Comparison of ENCODE assay signal across 8 cellular contexts in the genomic region with DNA sequence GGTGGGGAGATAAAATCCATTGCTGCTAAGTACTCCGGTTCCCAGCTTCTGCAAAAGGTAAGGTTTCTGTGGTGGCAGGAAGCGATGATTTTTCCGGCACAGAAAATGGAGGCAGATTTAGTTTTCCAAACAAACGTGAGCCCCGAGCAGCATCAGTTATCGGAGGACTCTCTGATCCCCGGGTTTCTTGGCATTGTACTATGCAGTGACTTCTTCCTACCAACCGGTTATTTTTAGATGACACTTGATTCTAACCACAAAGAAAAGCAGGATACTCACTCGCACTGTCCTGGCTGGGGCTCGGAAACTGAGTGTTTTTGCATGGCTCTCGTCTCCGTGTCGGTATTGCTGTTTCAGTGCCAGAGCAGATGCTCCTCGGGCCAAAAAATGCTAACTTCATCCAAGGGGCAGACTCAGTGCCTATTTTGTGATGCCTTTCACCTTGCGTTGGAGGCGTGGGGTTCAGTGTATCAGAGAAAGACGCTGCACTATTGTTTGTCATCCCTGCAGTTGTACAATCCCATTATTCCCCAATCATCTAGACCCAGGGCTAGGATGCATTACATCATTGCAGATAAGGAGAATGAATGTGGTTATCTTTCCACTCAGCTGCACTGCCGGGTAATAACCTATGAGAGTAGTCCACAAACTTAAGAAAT. TPM values are rescaled to one million over a fixed set of nuclear protein-coding genes. Genes with fewer than 3 reads are reported as not detected.
A peak's percentile ranks its signal among the peaks of the same experiment; 100 is the strongest.
DNase-seq lines count a peak whose midpoint lies in the region; ATAC-seq, FAIRE-seq and TF ChIP-seq lines count a peak whose summit lies in the region.

No MANE protein-coding gene starts in this region.

- no peaks in the 10 kb centered on the region for H3K9me3 Mint-ChIP-seq in activated T-cell treated with anti-CD3 and anti-CD28 coated beads, Interleukin-2, amount 50 U/mL, for 24 hours

- H3K9ac ChIP-seq in K562 (ENCODE audit: insufficient read depth in 1 of 2, low read depth in 2 of 2, low read length in 2 of 2): no peak overlapping the region
- H3K9ac ChIP-seq in kidney (ENCODE audit: low read length in 2 of 2): peak overlapping the region in 1 of 2 donors; percentile 69

- no peak overlapping the region for H3K4me3 Mint-ChIP-seq in activated T-cell treated with anti-CD3 and anti-CD28 coated beads, Interleukin-2, amount 50 U/mL, for 24 hours

- in situ Hi-C loops in K562 (cut with MboI): no loop called here

- no peak overlapping the region for H3K4me3 ChIP-seq in K562
- peak overlapping the region; percentile 54 to 59 for H3K4me3 ChIP-seq in kidney (ENCODE audit: low read length in 2 of 2)
- H3K4me3 ChIP-seq in suprapubic skin: peak overlapping the region; percentile 54

- ATAC-seq in K562 (no peak), GM21576 (IDR thresholded peaks at IDR 0.05; ENCODE audit: unreplicated experiment) (no peak)

- TF ChIP-seq EP300 in K562 (IDR thresholded peaks at IDR 0.05; ENCODE audit: low read length) (no peak), suprapubic skin (IDR thresholded peaks at IDR 0.05) (no peak)

- DNase-seq in NCI-H2227 (lab: John Stamatoyannopoulos, UW; ENCODE audit: unreplicated experiment) (peak; percentile 22), NCI-H2227 treated with DMSO at 0.1 percent for 48 hours (lab: John Stamatoyannopoulos, UW) (no peak), K562 (ENCODE audit: extremely low read depth in 1 of 4, low spot score in 3 of 4) (no peak), kidney (no peak), suprapubic skin (ENCODE audit: low spot score in 2 of 2) (no peak), NCI-H128 (lab: John Stamatoyannopoulos, UW; ENCODE audit: unreplicated experiment) (no peak)
- DNase-seq in activated T-cell treated with anti-CD3 and anti-CD28 coated beads, Interleukin-2, amount 50 U/mL, for 24 hours: no peak

- H3K79me2 ChIP-seq in K562 (ENCODE audit: control insufficient read depth, insufficient read depth, low read length): no peaks in the 10 kb centered on the region

- CTCF ChIA-PET in K562 (lab: Yijun Ruan, JAX; ENCODE audit: low intra/inter-chr PET ratio): no interaction called here

- H3K4me1 ChIP-seq in K562 (replicated peaks in 1 of 2; ENCODE audit: control insufficient read depth in 2 of 2, insufficient read depth in 2 of 2, low read length in 2 of 2) (no peaks in the 10 kb centered on the region; a peak in 1 of 5 replicates), kidney (ENCODE audit: control insufficient read depth in 1 of 2, insufficient read depth in 1 of 2, low read depth in 1 of 2, low read length in 2 of 2) (no peaks in the 10 kb centered on the region), suprapubic skin (peaks cover 30% of the 10 kb centered on the region)

- TF ChIP-seq CTCF in K562 (IDR thresholded peaks at IDR 0.05 in 2 of 3, conservative IDR thresholded peaks at IDR 0.05 in 1 of 3; ENCODE audit: insufficient read depth in 2 of 3, low read depth in 1 of 3, low read length in 3 of 3) (no peak), kidney (IDR thresholded peaks at IDR 0.05; ENCODE audit: borderline replicate concordance, extremely low read depth, insufficient read depth) (no peak), suprapubic skin (IDR thresholded peaks at IDR 0.05) (no peak)

- TF ChIP-seq POLR2A in K562 (conservative IDR thresholded peaks at IDR 0.05) (no peak), suprapubic skin (IDR thresholded peaks at IDR 0.05) (no peak)

- TF ChIP-seq RAD21 in K562 (CRISPR knock-in tag; conservative IDR thresholded peaks at IDR 0.05 in 1 of 2, IDR thresholded peaks at IDR 0.05 in 1 of 2): no peak

- no peaks in the 10 kb centered on the region for H4K20me1 ChIP-seq in K562 (replicated peaks; ENCODE audit: control insufficient read depth, insufficient read depth, low read length)

- H3K27ac ChIP-seq in K562 (ENCODE audit: extremely low read depth, low read depth, low read length) (no peak overlapping the region), kidney (ENCODE audit: low read depth in 2 of 2, low read length in 2 of 2) (peak overlapping the region; percentile 14 to 41), suprapubic skin (no peak overlapping the region)

- no peak overlapping the region for H3K27ac Mint-ChIP-seq in activated T-cell treated with anti-CD3 and anti-CD28 coated beads, Interleukin-2, amount 50 U/mL, for 24 hours

- no peak for FAIRE-seq in K562 (lab: Jason Lieb, UNC)
- FAIRE-seq in kidney (lab: Jason Lieb, UNC): no peak

- H3K36me3 Mint-ChIP-seq in activated T-cell treated with anti-CD3 and anti-CD28 coated beads, Interleukin-2, amount 50 U/mL, for 24 hours (ENCODE audit: low read depth): no peaks in the 10 kb centered on the region

- POLR2A ChIA-PET in K562 (lab: Yijun Ruan, JAX): no interaction called here

- no peaks in the 10 kb centered on the region for H3K9me1 ChIP-seq in K562 (ENCODE audit: control insufficient read depth, insufficient read depth, low read length)

- intact Hi-C loops in K562 (cut with micrococcal nuclease) (no loop called here), kidney (cut with DNase I) (no loop called here)

- peaks cover 6% of the 10 kb centered on the region for H3K4me1 Mint-ChIP-seq in activated T-cell treated with anti-CD3 and anti-CD28 coated beads, Interleukin-2, amount 50 U/mL, for 24 hours (ENCODE audit: low read depth)

- H3K9me3 ChIP-seq in K562 (replicated peaks; ENCODE audit: control insufficient read depth, insufficient read depth, low read depth, low read length) (no peaks in the 10 kb centered on the region), kidney (ENCODE audit: control insufficient read depth in 1 of 2, low read length in 2 of 2) (no peaks in the 10 kb centered on the region), suprapubic skin (no peaks in the 10 kb centered on the region)

- peaks cover 73% of the 10 kb centered on the region for H3K27me3 Mint-ChIP-seq in activated T-cell treated with anti-CD3 and anti-CD28 coated beads, Interleukin-2, amount 50 U/mL, for 24 hours

- no peak overlapping the region for H3K4me2 ChIP-seq in K562 (ENCODE audit: insufficient read depth, low read length)

- no peaks in the 10 kb centered on the region for H3K36me3 ChIP-seq in K562 (ENCODE audit: control insufficient read depth, insufficient read depth, low read length)
- no peaks in the 10 kb centered on the region for H3K36me3 ChIP-seq in kidney (ENCODE audit: control insufficient read depth in 1 of 2, insufficient read depth in 2 of 2, low read length in 2 of 2)
- H3K36me3 ChIP-seq in suprapubic skin: no peaks in the 10 kb centered on the region

- H2AFZ ChIP-seq in K562 (ENCODE audit: low read depth, low read length): no peak overlapping the region

- 10% methylated on average over 15 of the region's 18 CpGs for WGBS in K562 (ENCODE audit: insufficient coverage, low coverage, missing lambda C conversion rate)
- WGBS in suprapubic skin: 3% methylated on average over 18 of the region's 18 CpGs

- H3K27me3 ChIP-seq in K562 (ENCODE audit: control insufficient read depth in 2 of 2, insufficient read depth in 2 of 2, low read length in 2 of 2) (peaks cover 0 to 5% of the 10 kb centered on the region in 2 experiments; a peak in 1 of 5 replicates), suprapubic skin (peaks cover 64% of the 10 kb centered on the region)

- BruUV-seq in K562 (replicated peaks; lab: Mats Ljungman, UMichigan): no TSS peak

TF ChIP-seq in K562, 482 proteins besides CTCF, POLR2A, EP300 and RAD21 (continues in another document):
- TF ChIP-seq FOSL1 (tag; conservative IDR thresholded peaks at IDR 0.05) (no peak), ATF7 (IDR thresholded peaks at IDR 0.05) (peak; percentile 41; the same call in 1 of the 2 replicates), PYGO2 (tag; IDR thresholded peaks at IDR 0.05) (no peak), TEAD4 (IDR thresholded peaks at IDR 0.05; ENCODE audit: low read length) (peak; percentile 42; the same call in 1 of the 2 replicates), TEAD4 (CRISPR knock-in tag; IDR thresholded peaks at IDR 0.05; ENCODE audit: borderline replicate concordance) (no peak), BRD4 (IDR thresholded peaks at IDR 0.05) (no peak), JUND (IDR thresholded peaks at IDR 0.05; ENCODE audit: borderline replicate concordance, low read depth, low read length) (no peak), JUND (tag; IDR thresholded peaks at IDR 0.05; ENCODE audit: borderline replicate concordance, low read depth, low read length) (0 out of 3 replicates have a peak, but pooled peaks have one; percentile 27), RFX5 (IDR thresholded peaks at IDR 0.05; ENCODE audit: low read depth, low read length) (no peak), NONO (IDR thresholded peaks at IDR 0.05; ENCODE audit: low read depth in 2 of 2, low read length in 1 of 2) (no peak)
- TF ChIP-seq, protein P1, sequence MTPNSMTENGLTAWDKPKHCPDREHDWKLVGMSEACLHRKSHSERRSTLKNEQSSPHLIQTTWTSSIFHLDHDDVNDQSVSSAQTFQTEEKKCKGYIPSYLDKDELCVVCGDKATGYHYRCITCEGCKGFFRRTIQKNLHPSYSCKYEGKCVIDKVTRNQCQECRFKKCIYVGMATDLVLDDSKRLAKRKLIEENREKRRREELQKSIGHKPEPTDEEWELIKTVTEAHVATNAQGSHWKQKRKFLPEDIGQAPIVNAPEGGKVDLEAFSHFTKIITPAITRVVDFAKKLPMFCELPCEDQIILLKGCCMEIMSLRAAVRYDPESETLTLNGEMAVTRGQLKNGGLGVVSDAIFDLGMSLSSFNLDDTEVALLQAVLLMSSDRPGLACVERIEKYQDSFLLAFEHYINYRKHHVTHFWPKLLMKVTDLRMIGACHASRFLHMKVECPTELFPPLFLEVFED (CRISPR knock-in tag; conservative IDR thresholded peaks at IDR 0.05): no peak

RNA-seq across cellular contexts. Expression of a gene that starts 1.3 kb away (rescaled TPM):
- total RNA-seq in K562 (2011; cell fraction: chromatin; rRNA removed; ENCODE audit: low replicate concordance): not detected in 2 replicates
- not detected in 2 replicates for total RNA-seq in K562 (2011; cell fraction: nucleolus; rRNA removed)
- total RNA-seq in K562 (2011; cell fraction: nucleoplasm; rRNA removed): not detected in 2 replicates
- not detected in 2 replicates for total RNA-seq in K562 (2014; rRNA removed)
- total RNA-seq in K562 (2014; rRNA removed; fragmentation: Illumina TruSeq; extraction: Trizol): not detected in 2 replicates
- total RNA-seq in K562 (2015; rRNA removed; fragmentation: Illumina TruSeq; extraction: Trizol): not detected in 2 replicates
- not detected in 2 replicates for total RNA-seq in K562 (2021)
- polyA plus RNA-seq in K562 (2011; rRNA removed): not detected in 2 replicates
- polyA plus RNA-seq in K562 (2011; cell fraction: cytosol; rRNA removed): not detected in 2 replicates
- polyA plus RNA-seq in K562 (2011; cell fraction: nucleus; rRNA removed): not detected in 2 replicates
- polyA plus RNA-seq in K562 (2012): not detected in 2 replicates
- polyA plus RNA-seq in K562 (2014; fragmentation: Illumina TruSeq; extraction: Trizol): not detected in 2 replicates
- polyA plus RNA-seq in K562 (2014; fragmentation: Nextera tagmentation; extraction: Ambion mirVana): under 1 TPM in 1 of 2 experiments, not detected in 1; 0.01 TPM
- polyA plus RNA-seq in K562 (2014; rRNA removed): not detected in 2 replicates
- not detected in 2 replicates for polyA minus RNA-seq in K562 (2011; rRNA and poly(A)+ RNA removed)
- not detected in 2 replicates for polyA minus RNA-seq in K562 (2011; cell fraction: cytosol; rRNA and poly(A)+ RNA removed)
- not detected in 2 replicates for polyA minus RNA-seq in K562 (2011; cell fraction: nucleus; rRNA and poly(A)+ RNA removed)
- total RNA-seq in kidney: 11.2 TPM
- 5.7 TPM for polyA plus RNA-seq in kidney (ENCODE audit: insufficient read depth, low read depth, low replicate concordance)
- total RNA-seq in suprapubic skin: 1 to 10 TPM in 2 of 4 donors, under 1 TPM in 2; 0.42 to 2.8 (median 0.95) TPM

Comparison
In these comparisons a context has a peak if more than half of its experiments do, and no peak if none do; other contexts are left out.
1. H3K27ac ChIP-seq: peak in kidney (2 of 2); none in K562 (single experiment) and suprapubic skin (single experiment).